In the genomic region with DNA sequence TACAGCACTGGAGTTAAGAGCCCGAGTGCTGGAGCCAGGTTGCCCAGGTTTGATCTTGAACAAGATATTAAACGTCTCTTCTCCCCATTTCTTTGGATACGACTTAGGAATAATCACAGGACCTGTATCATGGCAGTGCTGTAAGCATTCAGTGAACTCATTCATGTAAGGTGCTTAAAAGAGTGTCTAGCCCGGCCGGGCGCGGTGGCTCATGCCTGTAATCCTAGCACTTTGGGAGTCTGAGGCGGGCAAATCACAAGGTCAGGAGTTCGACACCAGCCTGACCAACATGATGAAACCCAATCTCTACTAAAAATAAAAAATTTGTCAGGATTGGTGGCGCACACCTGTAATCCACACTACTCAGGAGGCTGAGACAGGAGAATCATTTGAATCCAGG, we compare ENCODE assay signal across 31 cellular contexts. TPM values are rescaled to one million over a fixed set of nuclear protein-coding genes. Genes with fewer than 3 reads are reported as not detected.
"Had no signal": no experiment of that assay in that cellular context is flagged by ENCODE, and none has a peak within 500 bp of the region (broad histone marks: within the 10 kb centered on the region; RNA-seq: fewer than 3 reads in every experiment).

No MANE protein-coding gene starts in this region.

- H3K4me1 ChIP-seq: breast epithelium, colonic mucosa had no signal

- H3K9me3 Mint-ChIP-seq: activated CD4-positive, alpha-beta memory T cell treated with anti-CD3 and anti-CD28 coated beads, Interleukin-2, amount 10 ng/mL, durations not matched to agents 7 days and 5 days; activated CD4-positive, alpha-beta T cell treated with anti-CD3 and anti-CD28 coated beads, Interleukin-2, amount 10 ng/mL, durations not matched to agents 7 days and 5 days; activated naive CD4-positive, alpha-beta T cell treated with anti-CD3 and anti-CD28 coated beads, Interleukin-2, amount 10 ng/mL, durations not matched to agents 7 days and 5 days; activated naive CD4-positive, alpha-beta T cell treated with anti-CD3 and anti-CD28 coated beads, Interleukin-2, amount 50 U/mL, for 72 hours; activated naive CD8-positive, alpha-beta T cell treated with anti-CD3 and anti-CD28 coated beads, Interleukin-2, amount 10 ng/mL, durations not matched to agents 7 days and 5 days; activated T-cell treated with anti-CD3 and anti-CD28 coated beads, Interleukin-2, amount 50 U/mL, for 24 hours; activated T-cell treated with anti-CD3 and anti-CD28 coated beads, Interleukin-2, amount 50 U/mL, for 72 hours; T-helper 2 cell treated with Interferon-gamma antibody and Interleukin-4, amounts not matched to agents 5 μg/mL and 100 μg/mL, for 36 hours had no signal

- H3K4me3 Mint-ChIP-seq: activated CD4-positive, alpha-beta memory T cell treated with anti-CD3 and anti-CD28 coated beads, Interleukin-2, amount 10 ng/mL, durations not matched to agents 7 days and 5 days; activated CD4-positive, alpha-beta T cell treated with anti-CD3 and anti-CD28 coated beads, Interleukin-2, amount 10 ng/mL, durations not matched to agents 7 days and 5 days; activated naive CD4-positive, alpha-beta T cell treated with anti-CD3 and anti-CD28 coated beads, Interleukin-2, amount 10 ng/mL, durations not matched to agents 7 days and 5 days; activated naive CD8-positive, alpha-beta T cell treated with anti-CD3 and anti-CD28 coated beads, Interleukin-2, amount 10 ng/mL, durations not matched to agents 7 days and 5 days; activated T-cell treated with anti-CD3 and anti-CD28 coated beads, Interleukin-2, amount 50 U/mL, for 24 hours; activated T-cell treated with anti-CD3 and anti-CD28 coated beads, Interleukin-2, amount 50 U/mL, for 72 hours; brain; T-helper 17 cell; T-helper 2 cell treated with Interferon-gamma antibody and Interleukin-4, amounts not matched to agents 5 μg/mL and 100 μg/mL, for 36 hours had no signal

- H3K4me1 Mint-ChIP-seq: activated CD4-positive, alpha-beta memory T cell treated with anti-CD3 and anti-CD28 coated beads, Interleukin-2, amount 10 ng/mL, durations not matched to agents 7 days and 5 days; activated CD4-positive, alpha-beta T cell treated with anti-CD3 and anti-CD28 coated beads, Interleukin-2, amount 10 ng/mL, durations not matched to agents 7 days and 5 days; activated naive CD4-positive, alpha-beta T cell treated with anti-CD3 and anti-CD28 coated beads, Interleukin-2, amount 10 ng/mL, durations not matched to agents 7 days and 5 days; activated naive CD8-positive, alpha-beta T cell treated with anti-CD3 and anti-CD28 coated beads, Interleukin-2, amount 10 ng/mL, durations not matched to agents 7 days and 5 days had no signal

- H3K27ac Mint-ChIP-seq: activated CD4-positive, alpha-beta memory T cell treated with anti-CD3 and anti-CD28 coated beads, Interleukin-2, amount 10 ng/mL, durations not matched to agents 7 days and 5 days; activated CD4-positive, alpha-beta T cell treated with anti-CD3 and anti-CD28 coated beads, Interleukin-2, amount 10 ng/mL, durations not matched to agents 7 days and 5 days; activated naive CD4-positive, alpha-beta T cell treated with anti-CD3 and anti-CD28 coated beads, Interleukin-2, amount 10 ng/mL, durations not matched to agents 7 days and 5 days; activated naive CD4-positive, alpha-beta T cell treated with anti-CD3 and anti-CD28 coated beads, Interleukin-2, amount 50 U/mL, for 72 hours; activated naive CD8-positive, alpha-beta T cell treated with anti-CD3 and anti-CD28 coated beads, Interleukin-2, amount 10 ng/mL, durations not matched to agents 7 days and 5 days; activated T-cell treated with anti-CD3 and anti-CD28 coated beads, Interleukin-2, amount 50 U/mL, for 24 hours; activated T-cell treated with anti-CD3 and anti-CD28 coated beads, Interleukin-2, amount 50 U/mL, for 72 hours; T-helper 17 cell; T-helper 2 cell treated with Interferon-gamma antibody and Interleukin-4, amounts not matched to agents 5 μg/mL and 100 μg/mL, for 36 hours had no signal

- H3K27me3 ChIP-seq: ascending aorta, breast epithelium, cardiac muscle cell, colonic mucosa, esophagus squamous epithelium, gastroesophageal sphincter had no signal

- H3K4me3 ChIP-seq: ascending aorta, breast epithelium, cardiac muscle cell, colonic mucosa, esophagus squamous epithelium, gastroesophageal sphincter had no signal

- H3K36me3 ChIP-seq: ascending aorta, breast epithelium, cardiac muscle cell, colonic mucosa, esophagus squamous epithelium, gastroesophageal sphincter had no signal

- DNase-seq: activated CD4-positive, alpha-beta memory T cell treated with anti-CD3 and anti-CD28 coated beads, Interleukin-2, amount 10 ng/mL, durations not matched to agents 7 days and 5 days; activated CD4-positive, alpha-beta T cell treated with anti-CD3 and anti-CD28 coated beads for 1 hour; activated CD4-positive, alpha-beta T cell treated with anti-CD3 and anti-CD28 coated beads for 4 hours; activated CD4-positive, alpha-beta T cell treated with anti-CD3 and anti-CD28 coated beads, Interleukin-2, amount 10 ng/mL, durations not matched to agents 7 days and 5 days; activated CD4-positive, alpha-beta T cell treated with anti-CD3 and anti-CD28 coated beads, Interleukin-2, amount 50 U/mL, for 4 hours; activated CD8-positive, alpha-beta memory T cell treated with anti-CD3 and anti-CD28 coated beads, Interleukin-2, amount 50 U/mL, for 48 hours; activated gamma-delta T cell; activated naive CD4-positive, alpha-beta T cell; activated naive CD4-positive, alpha-beta T cell treated with anti-CD3 and anti-CD28 coated beads, Interleukin-2, amount 10 ng/mL, durations not matched to agents 7 days and 5 days; activated naive CD8-positive, alpha-beta T cell treated with anti-CD3 and anti-CD28 coated beads, Interleukin-2, amount 10 ng/mL, durations not matched to agents 7 days and 5 days; activated T-cell treated with anti-CD3 and anti-CD28 coated beads for 4 hours; activated T-cell treated with anti-CD3 and anti-CD28 coated beads, Interleukin-2, amount 50 U/mL, for 24 hours; activated T-cell treated with anti-CD3 and anti-CD28 coated beads, Interleukin-2, amount 50 U/mL, for 72 hours; central memory CD4-positive, alpha-beta T cell; cerebellar nuclear complex; colonic mucosa; effector CD8-positive, alpha-beta T cell; esophagus squamous epithelium; foreskin melanocyte; head of caudate nucleus; T-helper 1 cell; T-helper 17 cell; T1000 had no signal

- H3K27me3 Mint-ChIP-seq: activated T-cell treated with anti-CD3 and anti-CD28 coated beads, Interleukin-2, amount 50 U/mL, for 24 hours had no signal

- H3K27ac ChIP-seq: ascending aorta, breast epithelium, cardiac muscle cell, colonic mucosa, epithelial cell of prostate, esophagus squamous epithelium, gastroesophageal sphincter had no signal

- H3K9me3 ChIP-seq: ascending aorta, breast epithelium, colonic mucosa, esophagus squamous epithelium, gastroesophageal sphincter had no signal

- H3K36me3 Mint-ChIP-seq: activated naive CD4-positive, alpha-beta T cell treated with anti-CD3 and anti-CD28 coated beads, Interleukin-2, amount 10 ng/mL, durations not matched to agents 7 days and 5 days; activated naive CD4-positive, alpha-beta T cell treated with anti-CD3 and anti-CD28 coated beads, Interleukin-2, amount 50 U/mL, for 72 hours; activated naive CD8-positive, alpha-beta T cell treated with anti-CD3 and anti-CD28 coated beads, Interleukin-2, amount 10 ng/mL, durations not matched to agents 7 days and 5 days; brain had no signal

- ATAC-seq: activated naive CD4-positive, alpha-beta T cell treated with anti-CD3 and anti-CD28 coated beads, Interleukin-2, amount 50 U/mL, for 72 hours; activated T-cell treated with anti-CD3 and anti-CD28 coated beads, Interleukin-2, amount 50 U/mL, for 72 hours; gastroesophageal sphincter; T-helper 17 cell had no signal

RNA-seq across cellular contexts. Expression of gene CHST15, which starts 40.8 kb away (rescaled TPM):
- total RNA-seq: activated CD4-positive, alpha-beta T cell treated with anti-CD3 and anti-CD28 coated beads, Interleukin-2, amount 10 ng/mL, durations not matched to agents 7 days and 5 days had no signal
